24 cellular contexts compared by ENCODE assay signal in the genomic region with DNA sequence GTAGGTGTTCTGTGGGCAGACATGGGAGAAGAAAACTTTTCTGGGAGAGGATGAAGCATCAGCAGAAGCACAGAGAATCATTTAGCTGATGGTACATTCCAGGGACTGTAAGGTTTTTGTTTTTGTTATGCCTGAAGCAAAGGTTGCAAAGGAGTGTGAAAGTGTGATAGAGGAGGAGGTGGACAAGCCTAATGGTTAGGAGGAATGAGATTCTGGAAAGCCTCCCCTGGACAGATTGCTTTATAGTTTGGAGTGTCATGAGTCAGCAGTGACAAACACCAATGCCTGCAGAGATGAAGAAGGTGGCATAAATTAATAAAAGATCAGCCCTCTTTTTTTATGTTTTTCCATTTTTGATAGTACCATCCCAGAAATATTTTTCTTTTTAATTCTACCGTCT.
DNase-seq lines count a peak whose midpoint lies in the region; ATAC-seq, FAIRE-seq and TF ChIP-seq lines count a peak whose summit lies in the region.
"Had no signal": no experiment of that assay in that cellular context is flagged by ENCODE, and none has a peak within 500 bp of the region (broad histone marks: within the 10 kb centered on the region; RNA-seq: fewer than 3 reads in every experiment).

No MANE protein-coding gene starts in this region.

- no peaks in the 10 kb centered on the region for H3K27me3 Mint-ChIP-seq in activated CD4-positive, alpha-beta T cell treated with anti-CD3 and anti-CD28 coated beads, Interleukin-2, amount 10 ng/mL, durations not matched to agents 24 days and 14 days
- H3K27me3 Mint-ChIP-seq: B cell; CD4-positive, CD25-positive, alpha-beta regulatory T cell had no signal

- H3K4me3 ChIP-seq in tibial artery, result no peak overlapping the region
- H3K4me3 ChIP-seq: BLaER1, GM12878 had no signal

- no peaks in the 10 kb centered on the region for H3K9me3 ChIP-seq in tibial artery
- H3K9me3 ChIP-seq: BLaER1, Caco-2 had no signal

- H3K27ac ChIP-seq in tibial artery, result no peak overlapping the region
- H3K27ac ChIP-seq: 22Rv1, BLaER1, C4-2B had no signal

- H3K36me3 ChIP-seq in tibial artery, result no peaks in the 10 kb centered on the region
- H3K36me3 ChIP-seq: BLaER1 had no signal

- H3K27me3 ChIP-seq in tibial artery, result no peaks in the 10 kb centered on the region
- H3K27me3 ChIP-seq: BLaER1 had no signal

- no peaks in the 10 kb centered on the region for H3K4me1 ChIP-seq in tibial artery
- H3K4me1 ChIP-seq: BLaER1, Caco-2 had no signal

- FAIRE-seq in D721Med (lab: Jason Lieb, UNC), result peak; percentile 93
- FAIRE-seq: A204.1, GM12878, GM18507, H1 had no signal

- no peaks in the 10 kb centered on the region for H3K4me1 Mint-ChIP-seq in activated CD4-positive, alpha-beta T cell treated with anti-CD3 and anti-CD28 coated beads, Interleukin-2, amount 10 ng/mL, durations not matched to agents 24 days and 14 days
- H3K4me1 Mint-ChIP-seq: B cell had no signal

- no peak for TF ChIP-seq CTCF in D721Med (IDR thresholded peaks at IDR 0.05; ENCODE audit: insufficient read depth, missing control alignments)
- TF ChIP-seq CTCF in tibial artery (IDR thresholded peaks at IDR 0.05), result no peak

- DNase-seq in D721Med (ENCODE audit: insufficient read length, low spot score), result no peak
- DNase-seq in M059J (ENCODE audit: low read depth), result peak; percentile 3
- DNase-seq in kidney tubule cell (ENCODE audit: low spot score), result peak; percentile 54
- DNase-seq in tibial artery, result no peak
- no peak for DNase-seq in activated CD4-positive, alpha-beta T cell treated with anti-CD3 and anti-CD28 coated beads, Interleukin-2, amount 10 ng/mL, durations not matched to agents 24 days and 14 days
- DNase-seq: Caco-2; CD4-positive, CD25-positive, alpha-beta regulatory T cell; CD8-positive, alpha-beta T cell; DMS 273 treated with DMSO at 0.1 percent for 48 hours; DMS79; EL; GDM1; H9; HFFc6 had no signal

- no peak for ATAC-seq in GM18502 (IDR thresholded peaks at IDR 0.05; ENCODE audit: poor library complexity, unreplicated experiment)
- ATAC-seq: CD8-positive, alpha-beta T cell; GM12878; HCT116 had no signal

- H3K9me3 Mint-ChIP-seq in activated CD4-positive, alpha-beta T cell treated with anti-CD3 and anti-CD28 coated beads, Interleukin-2, amount 10 ng/mL, durations not matched to agents 24 days and 14 days, result peaks cover 1% of the 10 kb centered on the region
- H3K9me3 Mint-ChIP-seq: CD8-positive, alpha-beta T cell; H9; HFFc6 had no signal

- peaks cover 5% of the 10 kb centered on the region for H3K36me3 Mint-ChIP-seq in activated CD4-positive, alpha-beta T cell treated with anti-CD3 and anti-CD28 coated beads, Interleukin-2, amount 10 ng/mL, durations not matched to agents 24 days and 14 days (ENCODE audit: low read depth)

- H3K27ac Mint-ChIP-seq in activated CD4-positive, alpha-beta T cell treated with anti-CD3 and anti-CD28 coated beads, Interleukin-2, amount 10 ng/mL, durations not matched to agents 24 days and 14 days, result no peak overlapping the region
- H3K27ac Mint-ChIP-seq: B cell; CD4-positive, CD25-positive, alpha-beta regulatory T cell; CD8-positive, alpha-beta T cell; H9; HFFc6 had no signal

- intact Hi-C loops in tibial artery (cut with DNase I; ENCODE audit: low total_unique reads), result no loop called here
- intact Hi-C loops in activated CD4-positive, alpha-beta T cell treated with anti-CD3 and anti-CD28 coated beads, Interleukin-2, amount 10 ng/mL, durations not matched to agents 24 days and 14 days (cut with micrococcal nuclease), result no loop called here

- no peak overlapping the region for H3K4me3 Mint-ChIP-seq in activated CD4-positive, alpha-beta T cell treated with anti-CD3 and anti-CD28 coated beads, Interleukin-2, amount 10 ng/mL, durations not matched to agents 24 days and 14 days
- H3K4me3 Mint-ChIP-seq: B cell; CD4-positive, CD25-positive, alpha-beta regulatory T cell; CD8-positive, alpha-beta T cell; H9; HFFc6 had no signal

Comparison
In these comparisons a context has a peak if more than half of its experiments do, and no peak if none do; other contexts are left out.
1. DNase-seq: peak in M059J (single experiment) and kidney tubule cell (single experiment); none in D721Med (single experiment), tibial artery (0 of 2) and activated CD4-positive, alpha-beta T cell treated with anti-CD3 and anti-CD28 coated beads, Interleukin-2, amount 10 ng/mL, durations not matched to agents 24 days and 14 days (single experiment).